8 cellular contexts compared by ENCODE assay signal in genomic region chr19:1592023-1592754, GRCh38. TPM values are rescaled to one million over a fixed set of nuclear protein-coding genes. Genes with fewer than 3 reads are reported as not detected.
DNase-seq lines count a peak whose midpoint lies in the region; ATAC-seq and TF ChIP-seq lines count a peak whose summit lies in the region.

No MANE protein-coding gene starts in this region.

- H3K36me3 ChIP-seq in NT2/D1 (ENCODE audit: insufficient read depth, insufficient read length, low read length) (peaks cover 50% of the 10 kb centered on the region), mucosa of stomach (ENCODE audit: control insufficient read depth, insufficient read depth, low read length) (no peaks in the 10 kb centered on the region)

- H3K4me3 ChIP-seq in NT2/D1 (ENCODE audit: insufficient read length, low read depth) (peak overlapping the region; percentile 98), mucosa of stomach (ENCODE audit: low read length) (peak overlapping the region; percentile 63)

- H3K9me3 ChIP-seq in NT2/D1 (ENCODE audit: insufficient read depth, low read length) (no peaks in the 10 kb centered on the region), mucosa of stomach (ENCODE audit: control insufficient read depth, low read length) (no peaks in the 10 kb centered on the region)

- DNase-seq in Caki2 (ENCODE audit: low read depth), result peak; percentile 71
- peak; percentile 87 for DNase-seq in HPDE6-E6E7 (ENCODE audit: extremely low spot score)
- DNase-seq in NT2/D1 (ENCODE audit: low read depth, low spot score), result peak; percentile 84
- peak; percentile 86 for DNase-seq in activated T-cell treated with anti-CD3 and anti-CD28 coated beads, Interleukin-2, amount 50 U/mL, for 1 hour
- DNase-seq in erythroblast (lab: John Stamatoyannopoulos, UW), result peak; percentile 95 to 96
- peak; percentile 45 to 68 for DNase-seq in stimulated activated CD8-positive, alpha-beta memory T cell treated with anti-CD3 and anti-CD28 coated beads, Interleukin-4, amount 100 ng/mL, for 4 hours (ENCODE audit: low read depth in 2 of 2, low spot score in 1 of 2)

- no peaks in the 10 kb centered on the region for H3K27me3 ChIP-seq in NT2/D1 (ENCODE audit: insufficient read depth, insufficient read length)
- H3K27me3 ChIP-seq in mucosa of stomach (ENCODE audit: control insufficient read depth, insufficient read depth, low read length), result no peaks in the 10 kb centered on the region

- H3K4me1 ChIP-seq in NT2/D1 (ENCODE audit: insufficient read depth, insufficient read length) (peaks cover 9% of the 10 kb centered on the region), mucosa of stomach (ENCODE audit: control insufficient read depth, insufficient read depth, low read length) (peaks cover 17% of the 10 kb centered on the region)

- TF ChIP-seq POLR2A in erythroblast (IDR thresholded peaks at IDR 0.05; ENCODE audit: low read length), result peak; percentile 77

- H3K9ac ChIP-seq in NT2/D1 (ENCODE audit: insufficient read length, low read depth) (peak overlapping the region; percentile 100), mucosa of stomach (ENCODE audit: low read length) (peak overlapping the region; percentile 88)

- ATAC-seq in GM19467 (IDR thresholded peaks at IDR 0.05; ENCODE audit: unreplicated experiment), result peak; percentile 53

- in situ Hi-C loops in Caki2 (cut with HindIII; ENCODE audit: low pct_unique_long_range_greater_than_20kb, low sequenced_read_pairs), result no loop called here

RNA-seq across cellular contexts. Expression of gene MBD3, which starts 0.5 kb away (rescaled TPM):
- total RNA-seq in Caki2 (2014; rRNA removed; shearing (Covaris generic); ENCODE audit: low replicate concordance), result 65.2 and 100 TPM in 2 replicates

RNA-seq across cellular contexts. Expression of gene UQCR11, which starts 13.1 kb away (rescaled TPM):
- total RNA-seq in Caki2 (2014; rRNA removed; shearing (Covaris generic); ENCODE audit: low replicate concordance), result 97.2 and 105 TPM in 2 replicates

RNA-seq across cellular contexts. Expression of gene MEX3D, which starts 24.1 kb away (rescaled TPM):
- total RNA-seq in Caki2 (2014; rRNA removed; shearing (Covaris generic); ENCODE audit: low replicate concordance), result 60.3 and 67.4 TPM in 2 replicates

Comparison
In these comparisons a context has a peak if more than half of its experiments do, and no peak if none do; other contexts are left out.
1. Peak in every context shown above with its lines: DNase-seq, ATAC-seq and H3K4me3 ChIP-seq.